ENCODE assay signal across 1 cellular context in genomic region chr1:63826246-63826861, GRCh38. TPM values are rescaled to one million over a fixed set of nuclear protein-coding genes. Genes with fewer than 3 reads are reported as not detected.
"Had no signal": no experiment of that assay in that cellular context is flagged by ENCODE, and none has a peak within 500 bp of the region (broad histone marks: within the 10 kb centered on the region; RNA-seq: fewer than 3 reads in every experiment).

No MANE protein-coding gene starts in this region.

RNA-seq across cellular contexts. Expression of gene ROR1, which starts 52.5 kb away (rescaled TPM):
- total RNA-seq: T-helper 17 cell had no signal
